24 cellular contexts compared by ENCODE assay signal in the genomic region with DNA sequence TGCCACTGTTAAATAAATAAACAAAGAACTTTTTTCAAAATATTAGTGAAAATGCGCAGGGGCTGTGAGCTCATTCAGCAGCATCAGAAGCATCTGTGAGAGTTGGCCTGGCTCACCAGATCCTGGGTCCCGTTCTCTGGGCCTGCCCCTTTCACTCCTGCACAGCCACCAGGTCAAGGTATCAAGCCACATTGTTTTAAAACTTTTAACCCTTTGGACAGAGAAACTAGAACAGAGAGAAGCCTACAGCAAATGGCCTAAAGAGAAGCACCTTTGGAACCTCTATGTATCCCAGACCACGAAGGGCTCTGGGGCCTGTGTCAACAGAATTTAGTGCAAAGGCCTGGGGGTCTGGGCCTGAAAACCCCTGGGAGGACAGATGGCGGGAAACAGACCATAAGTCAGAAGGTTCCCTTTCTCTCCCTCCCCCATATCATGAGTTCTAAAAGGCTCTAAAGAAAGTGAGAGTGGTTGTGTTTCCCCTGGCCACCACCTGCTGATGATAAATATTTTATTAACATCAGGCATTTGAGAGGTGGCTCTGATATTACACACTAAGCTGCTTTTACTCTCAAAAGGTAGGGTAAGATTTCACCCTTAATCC.
A peak's percentile ranks its signal among the peaks of the same experiment; 100 is the strongest.
DNase-seq lines count a peak whose midpoint lies in the region; ATAC-seq lines count a peak whose summit lies in the region.
"Had no signal": no experiment of that assay in that cellular context is flagged by ENCODE, and none has a peak within 500 bp of the region (broad histone marks: within the 10 kb centered on the region; RNA-seq: fewer than 3 reads in every experiment).

No MANE protein-coding gene starts in this region.

- peak overlapping the region; percentile 94 for H3K27ac Mint-ChIP-seq in dendritic cell treated with granulocyte-macrophage colony-stimulating factor and Interleukin-4, amounts not matched to agents 40 ng/mL and 50 ng/mL, for 4 days
- H3K27ac Mint-ChIP-seq: activated CD4-positive, alpha-beta memory T cell treated with anti-CD3 and anti-CD28 coated beads, Interleukin-2, amount 10 ng/mL, durations not matched to agents 7 days and 5 days had no signal

- H3K4me1 Mint-ChIP-seq in dendritic cell treated with granulocyte-macrophage colony-stimulating factor and Interleukin-4, amounts not matched to agents 40 ng/mL and 50 ng/mL, for 4 days (ENCODE audit: low read depth) = peaks cover 47% of the 10 kb centered on the region

- ATAC-seq in HG03354 (IDR thresholded peaks at IDR 0.05; ENCODE audit: poor library complexity, severe bottlenecking, unreplicated experiment) = peak; percentile 38
- no peak for ATAC-seq in GM21723 (IDR thresholded peaks at IDR 0.05; ENCODE audit: unreplicated experiment)
- ATAC-seq in HG03342 (IDR thresholded peaks at IDR 0.05; ENCODE audit: unreplicated experiment) = no peak
- ATAC-seq: SK-N-SH treated with all-trans-retinoic acid at 6 μM for 48 hours had no signal

- H3K36me3 Mint-ChIP-seq in dendritic cell treated with granulocyte-macrophage colony-stimulating factor and Interleukin-4, amounts not matched to agents 40 ng/mL and 50 ng/mL, for 4 days (ENCODE audit: low read depth) = peaks cover 24% of the 10 kb centered on the region

- H3K27me3 Mint-ChIP-seq in dendritic cell treated with granulocyte-macrophage colony-stimulating factor and Interleukin-4, amounts not matched to agents 40 ng/mL and 50 ng/mL, for 4 days = no peaks in the 10 kb centered on the region
- H3K27me3 Mint-ChIP-seq: activated CD4-positive, alpha-beta memory T cell treated with anti-CD3 and anti-CD28 coated beads, Interleukin-2, amount 10 ng/mL, durations not matched to agents 7 days and 5 days had no signal

- DNase-seq in DMS 273 (lab: John Stamatoyannopoulos, UW; ENCODE audit: unreplicated experiment) = peak; percentile 25
- no peak for DNase-seq in DMS 273 treated with DMSO at 0.1 percent for 48 hours (lab: John Stamatoyannopoulos, UW)
- DNase-seq in retina = peak; percentile 38
- DNase-seq in NCI-H345 treated with DMSO at 0.1 percent for 48 hours (lab: John Stamatoyannopoulos, UW; ENCODE audit: unreplicated experiment) = no peak
- DNase-seq: activated CD4-positive, alpha-beta memory T cell treated with anti-CD3 and anti-CD28 coated beads, Interleukin-2, amount 10 ng/mL, durations not matched to agents 7 days and 5 days; activated naive CD4-positive, alpha-beta T cell treated with Interleukin-2 at 50 U/mL for 16 hours; activated T-cell treated with anti-CD3 and anti-CD28 coated beads, Interleukin-2, amount 50 U/mL, for 1 hour; AML-193; amniotic stem cell; COR-L47; foreskin melanocyte; hippocampal formation; islet precursor cell; NCI-H2171; NCI-H748 treated with DMSO at 0.1 percent for 48 hours; nucleus accumbens; stimulated activated CD8-positive, alpha-beta memory T cell treated with anti-CD3 and anti-CD28 coated beads, Interleukin-4, amount 100 ng/mL, for 48 hours; T1000; upper lobe of left lung had no signal

- intact Hi-C loops in dendritic cell treated with granulocyte-macrophage colony-stimulating factor and Interleukin-4, amounts not matched to agents 40 ng/mL and 50 ng/mL, for 4 days (cut with micrococcal nuclease) = no loop called here

- no peak overlapping the region for H3K4me3 Mint-ChIP-seq in dendritic cell treated with granulocyte-macrophage colony-stimulating factor and Interleukin-4, amounts not matched to agents 40 ng/mL and 50 ng/mL, for 4 days
- H3K4me3 Mint-ChIP-seq: activated CD4-positive, alpha-beta memory T cell treated with anti-CD3 and anti-CD28 coated beads, Interleukin-2, amount 10 ng/mL, durations not matched to agents 7 days and 5 days had no signal

- H3K9me3 Mint-ChIP-seq in dendritic cell treated with granulocyte-macrophage colony-stimulating factor and Interleukin-4, amounts not matched to agents 40 ng/mL and 50 ng/mL, for 4 days = no peaks in the 10 kb centered on the region
- H3K9me3 Mint-ChIP-seq: activated CD4-positive, alpha-beta memory T cell treated with anti-CD3 and anti-CD28 coated beads, Interleukin-2, amount 10 ng/mL, durations not matched to agents 7 days and 5 days had no signal

Comparison
In these comparisons a context has a peak if more than half of its experiments do, and no peak if none do; other contexts are left out.
1. DNase-seq: peak in DMS 273 (single experiment) and retina (single experiment); none in DMS 273 treated with DMSO at 0.1 percent for 48 hours (single experiment) and NCI-H345 treated with DMSO at 0.1 percent for 48 hours (single experiment).